Comparison of ENCODE assay signal across 31 cellular contexts in the genomic region with DNA sequence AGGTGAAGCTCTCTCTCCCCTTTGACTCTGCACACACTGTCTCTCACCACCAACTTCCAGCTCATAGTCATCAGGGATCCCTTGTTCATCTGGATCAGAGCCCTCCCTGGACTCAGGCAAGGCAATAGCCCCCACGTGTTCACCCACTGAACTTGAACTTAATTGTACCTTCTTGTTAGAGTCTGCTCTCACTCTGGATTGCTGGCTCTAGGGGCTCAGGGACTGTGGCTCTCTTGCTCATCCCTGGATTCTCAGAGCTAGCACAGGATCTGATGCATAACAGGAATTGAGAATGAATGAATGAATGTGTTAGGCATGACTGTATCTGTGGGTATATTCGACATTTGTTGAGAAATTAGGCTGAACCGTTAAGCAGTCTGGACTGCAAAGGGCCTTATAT. TPM values are rescaled to one million over a fixed set of nuclear protein-coding genes. Genes with fewer than 3 reads are reported as not detected.
DNase-seq lines count a peak whose midpoint lies in the region; ATAC-seq, FAIRE-seq and TF ChIP-seq lines count a peak whose summit lies in the region.
"Had no signal": no experiment of that assay in that cellular context is flagged by ENCODE, and none has a peak within 500 bp of the region (broad histone marks: within the 10 kb centered on the region; RNA-seq: fewer than 3 reads in every experiment).

No MANE protein-coding gene starts in this region.

- TF ChIP-seq POLR2A in thyroid gland (IDR thresholded peaks at IDR 0.05): no peak
- no peak for TF ChIP-seq POLR2A in GM12891 (IDR thresholded peaks at IDR 0.05; ENCODE audit: low read depth, low read length)

- H3K4me3 Mint-ChIP-seq in HFFc6 (no peak overlapping the region), osteocyte (ENCODE audit: unreplicated experiment) (no peak overlapping the region), nephron progenitor cell (no peak overlapping the region)
- H3K4me3 Mint-ChIP-seq: activated naive CD8-positive, alpha-beta T cell treated with anti-CD3 and anti-CD28 coated beads, Interleukin-2, amount 10 ng/mL, durations not matched to agents 7 days and 5 days; activated T-cell treated with anti-CD3 and anti-CD28 coated beads, Interleukin-2, amount 50 U/mL, for 24 hours; natural killer cell; type B pancreatic cell had no signal

- no peaks in the 10 kb centered on the region for H3K27me3 ChIP-seq in ascending aorta
- H3K27me3 ChIP-seq in thyroid gland: no peaks in the 10 kb centered on the region
- H3K27me3 ChIP-seq: foreskin keratinocyte, SJSA1 had no signal

- H3K9me3 ChIP-seq in ascending aorta: no peaks in the 10 kb centered on the region
- H3K9me3 ChIP-seq in thyroid gland: no peaks in the 10 kb centered on the region
- H3K9me3 ChIP-seq: lower lobe of right lung, SJSA1 had no signal

- H3K4me1 Mint-ChIP-seq in HFFc6 (ENCODE audit: low read depth): peaks cover 70% of the 10 kb centered on the region
- H3K4me1 Mint-ChIP-seq in osteocyte (ENCODE audit: unreplicated experiment): peaks cover 70% of the 10 kb centered on the region
- H3K4me1 Mint-ChIP-seq in nephron progenitor cell: peaks cover 36% of the 10 kb centered on the region
- H3K4me1 Mint-ChIP-seq: activated naive CD8-positive, alpha-beta T cell treated with anti-CD3 and anti-CD28 coated beads, Interleukin-2, amount 10 ng/mL, durations not matched to agents 7 days and 5 days; natural killer cell had no signal

- H3K27me3 Mint-ChIP-seq in HFFc6 (ENCODE audit: insufficient read depth) (no peaks in the 10 kb centered on the region), osteocyte (ENCODE audit: unreplicated experiment) (no peaks in the 10 kb centered on the region), nephron progenitor cell (ENCODE audit: low read depth, poor library complexity) (peaks cover 4% of the 10 kb centered on the region)
- H3K27me3 Mint-ChIP-seq: type B pancreatic cell had no signal

- DNase-seq in HFFc6: no peak
- peak in 1 of 2 donors; percentile 60 for DNase-seq in ascending aorta (ENCODE audit: low spot score in 2 of 2)
- DNase-seq in osteocyte (ENCODE audit: extremely low spot score, unreplicated experiment): no peak
- no peak for DNase-seq in thyroid gland
- no peak for DNase-seq in GM12891 (ENCODE audit: insufficient read length, low spot score)
- DNase-seq in nephron progenitor cell: no peak
- DNase-seq: activated gamma-delta T cell treated with Interleukin-2 at 50 U/mL for 16 hours; activated naive CD8-positive, alpha-beta T cell treated with anti-CD3 and anti-CD28 coated beads, Interleukin-2, amount 10 ng/mL, durations not matched to agents 7 days and 5 days; activated T-cell treated with anti-CD3 and anti-CD28 coated beads, Interleukin-2, amount 50 U/mL, for 24 hours; caudate nucleus; COR-L47; cortex of kidney; DMS53; foreskin keratinocyte; KBM-7; lower lobe of right lung; natural killer cell; NCI-H1092 treated with DMSO at 0.1 percent for 48 hours; NCI-H187 treated with DMSO at 0.1 percent for 48 hours; NCI-H2171 treated with DMSO at 0.1 percent for 48 hours; NCI-H510A; RPMI8226; stimulated activated CD4-positive, alpha-beta T cell treated with anti-CD3 and anti-CD28 coated beads, Interleukin-1b, Interleukin-23, amount 100 ng/mL, for 48 hours; stimulated activated naive CD8-positive, alpha-beta T cell treated with anti-CD3 and anti-CD28 coated beads, Interleukin-15, Interleukin-2, amounts not matched to agents 100 U/mL and 50 U/mL, for 24 hours had no signal

- H3K36me3 Mint-ChIP-seq in HFFc6 (ENCODE audit: low read depth) (no peaks in the 10 kb centered on the region), osteocyte (ENCODE audit: unreplicated experiment) (no peaks in the 10 kb centered on the region), nephron progenitor cell (ENCODE audit: low read depth) (no peaks in the 10 kb centered on the region)
- H3K36me3 Mint-ChIP-seq: activated naive CD8-positive, alpha-beta T cell treated with anti-CD3 and anti-CD28 coated beads, Interleukin-2, amount 10 ng/mL, durations not matched to agents 7 days and 5 days; natural killer cell; type B pancreatic cell had no signal

- intact Hi-C loops in ascending aorta (cut with DNase I) (no loop called here), thyroid gland (cut with DNase I) (no loop called here)

- peak overlapping the region; percentile 85 to 86 for H3K27ac ChIP-seq in ascending aorta
- H3K27ac ChIP-seq in thyroid gland: peak overlapping the region in 2 of 3 donors; percentile 27 to 95
- H3K27ac ChIP-seq: C4-2B, foreskin keratinocyte, SJSA1 had no signal

- no peak for ATAC-seq in GM18502 (IDR thresholded peaks at IDR 0.05; ENCODE audit: poor library complexity, unreplicated experiment)
- ATAC-seq: foreskin keratinocyte; lower lobe of right lung; natural killer cell; stimulated activated naive CD8-positive, alpha-beta T cell treated with anti-CD3 and anti-CD28 coated beads, Interleukin-15, Interleukin-2, amounts not matched to agents 100 U/mL and 50 U/mL, for 24 hours had no signal

- H3K27ac Mint-ChIP-seq in HFFc6 (peak overlapping the region; percentile 99), osteocyte (ENCODE audit: unreplicated experiment) (peak overlapping the region; percentile 94), nephron progenitor cell (no peak overlapping the region)
- H3K27ac Mint-ChIP-seq: activated naive CD8-positive, alpha-beta T cell treated with anti-CD3 and anti-CD28 coated beads, Interleukin-2, amount 10 ng/mL, durations not matched to agents 7 days and 5 days; activated T-cell treated with anti-CD3 and anti-CD28 coated beads, Interleukin-2, amount 50 U/mL, for 24 hours; natural killer cell; type B pancreatic cell had no signal

- WGBS in thyroid gland, 2 donors: 62 to 73% methylated on average over 3 of the region's 3 CpGs

- H3K36me3 ChIP-seq in ascending aorta (no peaks in the 10 kb centered on the region), thyroid gland (no peaks in the 10 kb centered on the region)
- H3K36me3 ChIP-seq: lower lobe of right lung, SJSA1 had no signal

- H3K4me1 ChIP-seq in ascending aorta (peaks cover 13 to 60% of the 10 kb centered on the region in 2 donors), thyroid gland (peaks cover 18 to 24% of the 10 kb centered on the region in 2 donors)
- H3K4me1 ChIP-seq: foreskin keratinocyte had no signal

- TF ChIP-seq CTCF in HFFc6 (IDR thresholded peaks at IDR 0.05): no peak
- no peak for TF ChIP-seq CTCF in ascending aorta (IDR thresholded peaks at IDR 0.05)
- TF ChIP-seq CTCF in osteocyte (IDR thresholded peaks at IDR 0.05): no peak
- no peak for TF ChIP-seq CTCF in thyroid gland (IDR thresholded peaks at IDR 0.05)
- no peak for TF ChIP-seq CTCF in nephron progenitor cell (IDR thresholded peaks at IDR 0.05)

- H3K9me3 Mint-ChIP-seq in HFFc6 (no peaks in the 10 kb centered on the region), osteocyte (ENCODE audit: unreplicated experiment) (no peaks in the 10 kb centered on the region), nephron progenitor cell (no peaks in the 10 kb centered on the region)
- H3K9me3 Mint-ChIP-seq: activated naive CD8-positive, alpha-beta T cell treated with anti-CD3 and anti-CD28 coated beads, Interleukin-2, amount 10 ng/mL, durations not matched to agents 7 days and 5 days; activated T-cell treated with anti-CD3 and anti-CD28 coated beads, Interleukin-2, amount 50 U/mL, for 24 hours; natural killer cell; type B pancreatic cell had no signal

- FAIRE-seq in GM12891 (lab: Jason Lieb, UNC): no peak
- FAIRE-seq: G401.6, H1, HTR-8/SVneo had no signal

- H3K4me3 ChIP-seq in ascending aorta (no peak overlapping the region), thyroid gland (replicated peaks in 1 of 3) (no peak overlapping the region)
- H3K4me3 ChIP-seq: lower lobe of right lung, SJSA1 had no signal

TF ChIP-seq in GM12891, 5 proteins besides CTCF, POLR2A, EP300 and RAD21:
- TF ChIP-seq PAX5 (IDR thresholded peaks at IDR 0.05; ENCODE audit: insufficient read depth, low read length, severe bottlenecking): no peak
- no peak for TF ChIP-seq TAF1 (IDR thresholded peaks at IDR 0.05; ENCODE audit: low read depth, low read length)
- no peak for TF ChIP-seq POU2F2 (IDR thresholded peaks at IDR 0.05; ENCODE audit: low read depth, low read length)
- TF ChIP-seq POLR2AphosphoS5 (IDR thresholded peaks at IDR 0.05; ENCODE audit: low read depth, low read length): no peak
- TF ChIP-seq SPI1 (IDR thresholded peaks at IDR 0.05; ENCODE audit: low read depth, low read length): no peak

RNA-seq across cellular contexts. Expression of gene ASAP2, which starts 16.7 kb away (rescaled TPM):
- total RNA-seq in HFFc6 (2021; fragmentation: NEBNext Ultra II Directional; extraction: Animal tissue kit (Norgen Biotek cat#: 25700)): 10 to 100 TPM; 31.2 to 37.4 (median 34.3) TPM
- total RNA-seq in ascending aorta (56.9 TPM), osteocyte (91.0 and 94.7 TPM in 2 replicates), thyroid gland (10 to 100 TPM; 40.3 to 55.3 (median 47.3) TPM)
- 0.06 TPM for polyA plus RNA-seq in GM12891 (2012; ENCODE audit: low read depth, missing spikeins)
- total RNA-seq: activated naive CD8-positive, alpha-beta T cell treated with anti-CD3 and anti-CD28 coated beads, Interleukin-2, amount 10 ng/mL, durations not matched to agents 7 days and 5 days had no signal
